In the genomic region with DNA sequence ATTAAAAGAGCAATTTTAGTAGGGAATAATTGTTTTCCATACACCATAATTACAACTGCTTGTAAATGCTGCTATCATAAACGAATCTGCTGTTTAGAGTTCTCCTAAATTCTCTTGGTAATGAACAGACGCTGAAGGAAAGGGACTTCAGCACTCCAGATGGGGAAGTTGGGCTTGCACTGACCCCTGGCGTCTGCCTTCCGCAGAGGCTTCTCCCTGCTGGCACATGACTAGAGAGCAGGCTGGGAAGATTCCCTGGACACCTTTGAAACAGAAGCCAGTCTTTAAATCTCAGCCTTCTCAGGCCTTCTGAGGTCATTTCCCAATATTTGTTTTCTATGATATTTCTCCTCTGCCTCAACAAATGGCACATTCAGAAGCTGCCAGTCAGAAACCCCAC, we compare ENCODE assay signal across 8 cellular contexts.
DNase-seq lines count a peak whose midpoint lies in the region; ATAC-seq and TF ChIP-seq lines count a peak whose summit lies in the region.

No MANE protein-coding gene starts in this region.

- H3K36me3 ChIP-seq in NT2/D1 (ENCODE audit: insufficient read depth, insufficient read length, low read length) = no peaks in the 10 kb centered on the region
- no peaks in the 10 kb centered on the region for H3K36me3 ChIP-seq in tibial artery

- intact Hi-C loops in Right ventricle myocardium inferior (cut with DNase I) = loop anchor here (2.0 to 10.0 kb wide), 3 partner anchors 422 to 768 kb away; no protein-coding TSS in a partner anchor
- intact Hi-C loops in cardiac septum (cut with DNase I) = loop anchor here (1.0 to 5.0 kb wide), 2 partner anchors 420 to 479 kb away; no protein-coding TSS in a partner anchor
- intact Hi-C loops in tibial artery (cut with DNase I; ENCODE audit: low total_unique reads) = loop anchor here (5.0 to 10.0 kb wide), 2 partner anchors 418 to 480 kb away; no protein-coding TSS in a partner anchor

- H3K4me1 ChIP-seq in NT2/D1 (ENCODE audit: insufficient read depth, insufficient read length) (no peaks in the 10 kb centered on the region), tibial artery (no peaks in the 10 kb centered on the region)

- H3K27me3 ChIP-seq in NT2/D1 (ENCODE audit: insufficient read depth, insufficient read length) = no peaks in the 10 kb centered on the region
- H3K27me3 ChIP-seq in tibial artery = no peaks in the 10 kb centered on the region

- no peak for DNase-seq in Right ventricle myocardium inferior (ENCODE audit: missing footprints)
- DNase-seq in cardiac septum (ENCODE audit: low spot score) = no peak
- peak; percentile 63 for DNase-seq in NT2/D1 (ENCODE audit: low read depth, low spot score)
- peak; percentile 40 for DNase-seq in cerebellum (ENCODE audit: low spot score)
- peak; percentile 87 for DNase-seq in left kidney (ENCODE audit: low read depth, low spot score)
- DNase-seq in tibial artery = peak; percentile 50 to 74
- no peak for DNase-seq in NCI-H345 treated with DMSO at 0.1 percent for 48 hours (lab: John Stamatoyannopoulos, UW; ENCODE audit: unreplicated experiment)
- no peak for DNase-seq in activated CD8-positive, alpha-beta memory T cell treated with anti-CD3 and anti-CD28 coated beads, Interleukin-2, amount 50 U/mL, for 48 hours

- no peak overlapping the region for H3K27ac ChIP-seq in tibial artery

- peak; percentile 81 for ATAC-seq in Right ventricle myocardium inferior

- H3K9me3 ChIP-seq in NT2/D1 (ENCODE audit: insufficient read depth, low read length) (no peaks in the 10 kb centered on the region), tibial artery (no peaks in the 10 kb centered on the region)

- TF ChIP-seq CTCF in tibial artery (IDR thresholded peaks at IDR 0.05) = peak; percentile 70 to 79

- no peak overlapping the region for H3K9ac ChIP-seq in NT2/D1 (ENCODE audit: insufficient read length, low read depth)

- H3K4me3 ChIP-seq in NT2/D1 (ENCODE audit: insufficient read length, low read depth) = no peak overlapping the region
- no peak overlapping the region for H3K4me3 ChIP-seq in tibial artery

Comparison
In these comparisons a context has a peak if more than half of its experiments do, and no peak if none do; other contexts are left out.
1. DNase-seq: peak in NT2/D1 (single experiment), cerebellum (single experiment), left kidney (single experiment) and tibial artery (2 of 2); none in Right ventricle myocardium inferior (single experiment), cardiac septum (single experiment), NCI-H345 treated with DMSO at 0.1 percent for 48 hours (single experiment) and activated CD8-positive, alpha-beta memory T cell treated with anti-CD3 and anti-CD28 coated beads, Interleukin-2, amount 50 U/mL, for 48 hours (single experiment).